Comparison of ENCODE assay signal across 1 cellular context in the genomic region with DNA sequence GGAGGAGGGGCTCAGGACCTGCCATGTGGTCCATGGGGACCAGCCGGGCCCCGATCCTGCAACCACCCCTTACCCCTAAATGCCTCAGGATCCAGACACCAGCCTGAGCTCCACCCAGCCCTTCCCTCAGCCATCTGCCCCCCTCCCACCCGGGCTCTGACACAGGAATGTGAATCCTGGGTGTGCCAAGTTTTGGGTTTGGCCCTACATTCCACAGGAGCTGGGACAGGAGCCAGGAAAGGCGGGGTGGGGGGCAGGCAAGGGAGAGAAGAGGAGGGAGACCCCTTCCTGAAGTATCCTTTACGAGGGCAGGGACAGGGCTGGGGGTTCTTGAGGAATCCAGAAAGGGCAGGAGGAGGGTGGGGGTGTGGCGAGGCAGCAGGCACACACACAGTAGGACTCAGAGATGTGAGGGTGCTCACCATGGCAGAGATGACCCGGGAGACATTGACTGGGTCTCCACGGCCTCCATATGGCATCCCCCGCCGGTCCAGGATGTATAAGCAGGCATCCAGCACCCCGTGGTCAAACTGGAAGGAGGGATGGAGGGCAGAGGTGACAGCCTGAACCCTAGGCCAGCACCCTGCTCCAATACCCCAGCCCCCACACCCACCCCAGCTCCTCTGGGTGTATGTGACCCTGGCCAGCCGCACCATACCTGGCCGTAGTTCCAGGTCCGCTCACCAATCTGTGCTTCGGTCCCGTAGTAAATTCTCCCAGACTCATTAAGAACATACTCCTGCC.
A peak's percentile ranks its signal among the peaks of the same experiment; 100 is the strongest.
TF ChIP-seq lines count a peak whose summit lies in the region.

No MANE protein-coding gene starts in this region.

TF ChIP-seq in SK-N-SH, 30 proteins besides CTCF, POLR2A, EP300 and RAD21:
- TF ChIP-seq, protein P1, sequence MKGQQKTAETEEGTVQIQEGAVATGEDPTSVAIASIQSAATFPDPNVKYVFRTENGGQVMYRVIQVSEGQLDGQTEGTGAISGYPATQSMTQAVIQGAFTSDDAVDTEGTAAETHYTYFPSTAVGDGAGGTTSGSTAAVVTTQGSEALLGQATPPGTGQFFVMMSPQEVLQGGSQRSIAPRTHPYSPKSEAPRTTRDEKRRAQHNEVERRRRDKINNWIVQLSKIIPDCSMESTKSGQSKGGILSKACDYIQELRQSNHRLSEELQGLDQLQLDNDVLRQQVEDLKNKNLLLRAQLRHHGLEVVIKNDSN (IDR thresholded peaks at IDR 0.05; ENCODE audit: borderline replicate concordance, low read depth) = no peak
- TF ChIP-seq SIN3A (IDR thresholded peaks at IDR 0.05; ENCODE audit: borderline replicate concordance, low read depth, low read length) (no peak), NFIC (IDR thresholded peaks at IDR 0.05; ENCODE audit: borderline replicate concordance) (peak; percentile 42)
